Comparison of ENCODE assay signal across 13 cellular contexts in the genomic region with DNA sequence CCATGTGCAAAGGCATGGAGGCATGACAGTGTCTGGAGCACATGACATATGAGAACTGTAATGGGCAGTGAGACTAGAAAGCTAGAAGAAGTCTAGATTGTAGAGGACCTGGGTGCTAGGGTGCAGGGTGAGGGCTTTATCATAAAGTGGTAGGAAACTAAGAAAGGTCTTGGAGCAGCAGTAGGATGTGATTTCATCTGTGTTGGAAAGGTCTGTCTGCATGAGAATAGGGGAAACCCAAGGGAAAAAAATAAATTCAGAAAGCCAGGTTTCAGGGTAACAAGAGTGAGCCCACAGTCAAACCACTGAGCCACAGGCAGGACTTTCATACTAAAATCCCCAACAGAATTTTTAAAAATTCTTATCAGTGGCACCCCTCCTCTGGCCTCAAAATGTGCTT. TPM values are rescaled to one million over a fixed set of nuclear protein-coding genes. Genes with fewer than 3 reads are reported as not detected.
"Had no signal": no experiment of that assay in that cellular context is flagged by ENCODE, and none has a peak within 500 bp of the region (broad histone marks: within the 10 kb centered on the region; RNA-seq: fewer than 3 reads in every experiment).

No MANE protein-coding gene starts in this region.

- H3K36me3 ChIP-seq: cardiac muscle cell, sigmoid colon had no signal

- H3K27ac ChIP-seq: cardiac muscle cell, sigmoid colon had no signal

- DNase-seq: activated CD4-positive, alpha-beta T cell treated with anti-CD3 and anti-CD28 coated beads for 4 hours; activated gamma-delta T cell treated with Interleukin-2 at 50 U/mL for 16 hours; activated naive CD8-positive, alpha-beta T cell treated with anti-CD3 and anti-CD28 coated beads, Interleukin-2, amount 10 ng/mL, durations not matched to agents 7 days and 5 days; activated T-cell treated with anti-CD3 and anti-CD28 coated beads for 4 hours; aorta; stimulated activated CD4-positive, alpha-beta T cell treated with anti-CD3 and anti-CD28 coated beads, Interleukin-12 subunit alpha, Interleukin-12 subunit beta, amount 100 ng/mL, for 4 hours had no signal

- H3K9me3 ChIP-seq: sigmoid colon had no signal

- H3K27me3 ChIP-seq: cardiac muscle cell had no signal

- H3K4me1 ChIP-seq: sigmoid colon had no signal

- H3K9me3 Mint-ChIP-seq: activated naive CD8-positive, alpha-beta T cell treated with anti-CD3 and anti-CD28 coated beads, Interleukin-2, amount 10 ng/mL, durations not matched to agents 7 days and 5 days; natural killer cell treated with Interleukin-12 subunit alpha and Interleukin-12 subunit beta and Interleukin-15 and Interleukin-18, amount 100 ng/mL, for 72 hours; T-helper 2 cell treated with Interferon-gamma antibody and Interleukin-4, amounts not matched to agents 5 μg/mL and 100 μg/mL, for 36 hours had no signal

- FAIRE-seq: endometrium had no signal

- H3K27ac Mint-ChIP-seq: activated naive CD8-positive, alpha-beta T cell treated with anti-CD3 and anti-CD28 coated beads, Interleukin-2, amount 10 ng/mL, durations not matched to agents 7 days and 5 days; T-helper 2 cell treated with Interferon-gamma antibody and Interleukin-4, amounts not matched to agents 5 μg/mL and 100 μg/mL, for 36 hours had no signal

- H3K4me3 Mint-ChIP-seq: activated naive CD8-positive, alpha-beta T cell treated with anti-CD3 and anti-CD28 coated beads, Interleukin-2, amount 10 ng/mL, durations not matched to agents 7 days and 5 days; natural killer cell treated with Interleukin-12 subunit alpha and Interleukin-12 subunit beta and Interleukin-15 and Interleukin-18, amount 100 ng/mL, for 72 hours; T-helper 2 cell treated with Interferon-gamma antibody and Interleukin-4, amounts not matched to agents 5 μg/mL and 100 μg/mL, for 36 hours had no signal

- H3K4me3 ChIP-seq: cardiac muscle cell, sigmoid colon had no signal

- H3K36me3 Mint-ChIP-seq: activated naive CD8-positive, alpha-beta T cell treated with anti-CD3 and anti-CD28 coated beads, Interleukin-2, amount 10 ng/mL, durations not matched to agents 7 days and 5 days; natural killer cell treated with Interleukin-12 subunit alpha and Interleukin-12 subunit beta and Interleukin-15 and Interleukin-18, amount 100 ng/mL, for 72 hours had no signal

RNA-seq across cellular contexts. Expression of gene CCDC33, which starts 54.5 kb away (rescaled TPM):
- total RNA-seq: aorta; lung microvascular endothelial cell; natural killer cell treated with Interleukin-12 subunit alpha and Interleukin-12 subunit beta and Interleukin-15 and Interleukin-18, amount 100 ng/mL, for 72 hours; omental fat pad; sigmoid colon had no signal
- polyA plus RNA-seq: aorta had no signal
